ENCODE assay signal across 1 cellular context in the genomic region with DNA sequence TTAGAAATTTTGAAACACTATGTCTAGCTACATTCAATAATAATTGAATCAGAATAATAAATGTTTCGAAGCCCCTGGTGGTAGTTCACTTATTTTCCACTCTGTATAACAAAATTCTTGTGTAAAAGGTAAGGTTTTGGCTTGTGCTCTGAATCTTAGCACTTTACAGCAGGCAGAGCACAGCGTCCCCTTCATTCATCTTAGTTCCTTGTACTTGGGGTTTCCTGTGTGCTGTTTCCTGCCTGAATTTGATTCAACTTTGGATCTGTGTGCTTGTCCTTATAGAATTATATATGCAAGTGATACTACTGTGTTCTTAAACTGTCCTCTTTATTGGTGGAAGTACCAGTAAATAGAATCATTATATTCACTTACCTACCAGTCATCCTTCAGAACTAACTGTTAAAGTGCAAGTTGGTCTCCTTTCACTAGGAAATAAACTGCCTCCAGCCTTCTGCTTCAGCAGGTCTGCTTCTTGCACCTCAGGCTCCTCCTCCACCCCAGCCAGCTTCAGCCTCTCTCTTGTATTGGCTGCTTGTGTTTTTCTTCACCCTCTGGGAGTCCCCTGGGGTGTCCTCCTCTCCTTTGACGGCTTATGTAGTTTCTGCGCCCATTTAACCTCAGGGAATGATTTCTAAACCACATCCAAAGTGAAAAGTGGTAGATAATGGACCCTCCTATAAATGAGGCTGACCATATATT.
TF ChIP-seq lines count a peak whose summit lies in the region.

No MANE protein-coding gene starts in this region.

TF ChIP-seq in A549, 52 proteins besides CTCF, POLR2A, EP300 and RAD21 (continued from another document):
- no peak for TF ChIP-seq REST (IDR thresholded peaks at IDR 0.05)
- no peak for TF ChIP-seq PHF8 (IDR thresholded peaks at IDR 0.05; ENCODE audit: borderline replicate concordance, low read depth)
- no peak for TF ChIP-seq ATOH8 (CRISPR knock-in tag; IDR thresholded peaks at IDR 0.05; ENCODE audit: low read depth)
